In genomic region chr10:117616179-117616578, GRCh38 we compare ENCODE assay signal across 21 cellular contexts.
DNase-seq lines count a peak whose midpoint lies in the region; ATAC-seq and TF ChIP-seq lines count a peak whose summit lies in the region.
"Had no signal": no experiment of that assay in that cellular context is flagged by ENCODE, and none has a peak within 500 bp of the region (broad histone marks: within the 10 kb centered on the region; RNA-seq: fewer than 3 reads in every experiment).

No MANE protein-coding gene starts in this region.

- peak overlapping the region; percentile 26 for H3K4me3 Mint-ChIP-seq in nephron progenitor cell
- H3K4me3 Mint-ChIP-seq: activated naive CD8-positive, alpha-beta T cell treated with anti-CD3 and anti-CD28 coated beads for 36 hours; CD14-positive monocyte; naive thymus-derived CD8-positive, alpha-beta T cell; T-helper 2 cell treated with Interferon-gamma antibody and Interleukin-4, amounts not matched to agents 5 μg/mL and 100 μg/mL, for 36 hours; type B pancreatic cell had no signal

- peaks cover 4% of the 10 kb centered on the region for H3K9me3 Mint-ChIP-seq in nephron progenitor cell
- H3K9me3 Mint-ChIP-seq: activated naive CD8-positive, alpha-beta T cell treated with anti-CD3 and anti-CD28 coated beads for 36 hours; CD14-positive monocyte; T-helper 2 cell treated with Interferon-gamma antibody and Interleukin-4, amounts not matched to agents 5 μg/mL and 100 μg/mL, for 36 hours; type B pancreatic cell had no signal

- peak; percentile 61 to 75 for DNase-seq in NCI-H526 (lab: John Stamatoyannopoulos, UW)
- no peak for DNase-seq in NCI-H526 treated with DMSO at 0.1 percent for 48 hours (lab: John Stamatoyannopoulos, UW)
- DNase-seq in nephron progenitor cell = no peak
- DNase-seq in BE2C = no peak
- DNase-seq in activated CD4-positive, alpha-beta T cell treated with anti-CD3 and anti-CD28 coated beads for 48 hours = no peak
- DNase-seq in HPDE6-E6E7 (ENCODE audit: extremely low spot score) = no peak
- DNase-seq: activated naive CD8-positive, alpha-beta T cell treated with anti-CD3 and anti-CD28 coated beads for 36 hours; brain microvascular endothelial cell; Karpas-422; mammary epithelial cell; naive thymus-derived CD8-positive, alpha-beta T cell; NCI-H446; SJCRH30; stimulated activated CD4-positive, alpha-beta T cell treated with anti-CD3 and anti-CD28 coated beads, Interleukin-12 subunit alpha, Interleukin-12 subunit beta, amount 100 ng/mL, for 4 hours; stimulated activated naive CD4-positive, alpha-beta T cell had no signal

- no peak overlapping the region for H3K4me3 ChIP-seq in BE2C (ENCODE audit: low read depth, low read length)
- H3K4me3 ChIP-seq: SJCRH30 had no signal

- H3K27ac Mint-ChIP-seq in nephron progenitor cell = peak overlapping the region; percentile 85
- H3K27ac Mint-ChIP-seq: activated naive CD8-positive, alpha-beta T cell treated with anti-CD3 and anti-CD28 coated beads for 36 hours; CD14-positive monocyte; T-helper 2 cell treated with Interferon-gamma antibody and Interleukin-4, amounts not matched to agents 5 μg/mL and 100 μg/mL, for 36 hours; type B pancreatic cell had no signal

- H3K9me3 ChIP-seq in BE2C = no peaks in the 10 kb centered on the region
- H3K9me3 ChIP-seq: SJCRH30 had no signal

- H3K36me3 Mint-ChIP-seq in nephron progenitor cell (ENCODE audit: low read depth) = no peaks in the 10 kb centered on the region
- H3K36me3 Mint-ChIP-seq: activated naive CD8-positive, alpha-beta T cell treated with anti-CD3 and anti-CD28 coated beads for 36 hours; CD14-positive monocyte; naive thymus-derived CD8-positive, alpha-beta T cell; type B pancreatic cell had no signal

- peak; percentile 85 for ATAC-seq in GM21515 (IDR thresholded peaks at IDR 0.05; ENCODE audit: unreplicated experiment)
- ATAC-seq in HG03066 (IDR thresholded peaks at IDR 0.05; ENCODE audit: low read depth, unreplicated experiment) = peak; percentile 96
- ATAC-seq: esophagus mucosa; naive thymus-derived CD8-positive, alpha-beta T cell had no signal

- H3K36me3 ChIP-seq in BE2C = no peaks in the 10 kb centered on the region
- H3K36me3 ChIP-seq: brain microvascular endothelial cell, SJCRH30 had no signal

- peaks cover 5% of the 10 kb centered on the region for H3K27me3 Mint-ChIP-seq in nephron progenitor cell (ENCODE audit: low read depth, poor library complexity)

- TF ChIP-seq CTCF in nephron progenitor cell (IDR thresholded peaks at IDR 0.05) (no peak), BE2C (IDR thresholded peaks at IDR 0.05; ENCODE audit: low read depth, low read length) (no peak)

- H3K4me1 Mint-ChIP-seq in nephron progenitor cell = peaks cover 63% of the 10 kb centered on the region
- H3K4me1 Mint-ChIP-seq: activated naive CD8-positive, alpha-beta T cell treated with anti-CD3 and anti-CD28 coated beads for 36 hours; CD14-positive monocyte had no signal

- H3K27me3 ChIP-seq in BE2C = no peaks in the 10 kb centered on the region
- H3K27me3 ChIP-seq: brain microvascular endothelial cell, SJCRH30 had no signal

- no peaks in the 10 kb centered on the region for H3K4me1 ChIP-seq in BE2C
- H3K4me1 ChIP-seq: SJCRH30 had no signal

Comparison
In these comparisons a context has a peak if more than half of its experiments do, and no peak if none do; other contexts are left out.
1. DNase-seq: peak in NCI-H526 (2 of 2); none in NCI-H526 treated with DMSO at 0.1 percent for 48 hours (single experiment), nephron progenitor cell (single experiment), BE2C (single experiment), activated CD4-positive, alpha-beta T cell treated with anti-CD3 and anti-CD28 coated beads for 48 hours (single experiment) and HPDE6-E6E7 (single experiment).